In the genomic region with DNA sequence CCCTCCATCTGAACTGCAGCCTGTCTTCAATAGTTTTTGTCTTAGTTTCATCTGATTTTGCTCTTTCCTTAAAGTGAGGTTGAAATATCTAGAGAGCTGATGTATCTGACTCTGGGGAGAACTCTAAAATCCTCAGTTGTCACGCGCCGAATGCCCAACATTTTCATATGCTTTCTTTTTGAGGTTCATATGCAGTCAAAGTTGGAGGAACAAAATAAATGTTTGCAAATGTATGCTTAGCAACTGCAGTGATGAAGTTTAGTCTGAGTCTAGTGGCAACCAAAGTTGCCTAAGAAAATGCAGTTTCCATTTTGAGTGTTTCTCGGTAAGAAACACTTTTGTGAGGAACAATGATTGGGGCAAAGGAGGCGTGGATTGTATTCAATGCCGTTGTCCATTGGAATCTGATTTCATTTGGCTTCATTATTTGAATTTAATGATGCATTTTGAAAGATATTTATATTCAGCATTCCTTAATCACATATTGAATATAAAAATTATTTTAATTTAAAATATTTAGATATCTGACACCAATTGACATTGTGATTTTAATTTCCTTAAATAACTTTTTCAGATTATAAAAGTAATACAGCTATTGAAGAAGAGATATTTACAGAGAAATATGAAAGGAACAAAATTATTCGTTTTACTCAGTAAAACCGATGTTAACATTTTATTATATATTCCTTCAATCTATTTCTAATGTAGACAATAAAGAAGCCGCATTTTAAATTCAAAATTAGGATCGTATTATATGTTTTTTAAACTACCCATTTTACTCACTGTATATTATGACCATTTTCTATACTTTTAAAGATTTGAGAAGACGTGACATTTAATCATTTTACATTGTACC, we compare ENCODE assay signal across 14 cellular contexts.
DNase-seq lines count a peak whose midpoint lies in the region; ATAC-seq, FAIRE-seq and TF ChIP-seq lines count a peak whose summit lies in the region.
"Had no signal": no experiment of that assay in that cellular context is flagged by ENCODE, and none has a peak within 500 bp of the region (broad histone marks: within the 10 kb centered on the region; RNA-seq: fewer than 3 reads in every experiment).

No MANE protein-coding gene starts in this region.

- H3K23ac ChIP-seq in trophoblast cell (ENCODE audit: low read length) = no peak overlapping the region

- peak overlapping the region; percentile 3 for H2BK120ac ChIP-seq in trophoblast cell (ENCODE audit: insufficient read depth, low read length, poor library complexity)

- H3K9ac ChIP-seq in endothelial cell of umbilical vein (replicated peaks; ENCODE audit: extremely low read depth, insufficient read depth, low read length) (no peak overlapping the region), trophoblast cell (ENCODE audit: low read length) (no peak overlapping the region)

- H4K20me1 ChIP-seq in PC-9 (ENCODE audit: insufficient read depth) (no peaks in the 10 kb centered on the region), endothelial cell of umbilical vein (replicated peaks; ENCODE audit: control insufficient read depth, extremely low read depth, insufficient read depth, low read length) (no peaks in the 10 kb centered on the region)

- peak overlapping the region; percentile 50 for H2BK5ac ChIP-seq in trophoblast cell (ENCODE audit: low read depth, low read length, poor library complexity)

- intact Hi-C loops in PC-9 (cut with micrococcal nuclease; ENCODE audit: unreplicated experiment) (loop anchor here (5.0 kb wide), 1 partner anchor 91 kb away; no protein-coding TSS in a partner anchor), endothelial cell of umbilical vein (cut with micrococcal nuclease) (no loop called here), stomach (cut with DNase I; ENCODE audit: low total_unique reads) (no loop called here)

- dilution Hi-C loops in endothelial cell of umbilical vein (cut with MboI; ENCODE audit: extremely low pct_ligation_motif_present, low sequenced_read_pairs) = no loop called here

- H4K8ac ChIP-seq in trophoblast cell (ENCODE audit: low read depth, low read length) = no peak overlapping the region

- H3K4me1 ChIP-seq in PC-9 (replicated peaks; ENCODE audit: insufficient read depth) (peaks cover 69% of the 10 kb centered on the region), endothelial cell of umbilical vein (ENCODE audit: control insufficient read depth, extremely low read depth, insufficient read depth, low read length) (no peaks in the 10 kb centered on the region), trophoblast cell (ENCODE audit: control insufficient read depth in 1 of 2, insufficient read depth in 2 of 2, low read length in 2 of 2) (peaks cover 16 to 27% of the 10 kb centered on the region in 2 experiments), stomach (peaks cover 0 to 17% (median 4%) of the 10 kb centered on the region in 4 donors)
- H3K4me1 ChIP-seq: BE2C had no signal

- TF ChIP-seq POLR2A in endothelial cell of umbilical vein (IDR thresholded peaks at IDR 0.05; ENCODE audit: low read depth, low read length) = no peak
- no peak for TF ChIP-seq POLR2A in stomach (IDR thresholded peaks at IDR 0.05)

- no peak for DNase-seq in GM18507 (ENCODE audit: extremely low spot score, insufficient read length, low read depth)
- no peak for DNase-seq in PC-9
- DNase-seq in endothelial cell of umbilical vein (ENCODE audit: low read depth, low spot score) = no peak
- DNase-seq in trophoblast cell = no peak
- no peak for DNase-seq in stomach
- DNase-seq in H4 (ENCODE audit: low spot score) = no peak
- no peak for DNase-seq in HEK293T (ENCODE audit: extremely low spot score)
- DNase-seq: activated gamma-delta T cell treated with Interleukin-2 at 50 U/mL for 16 hours; BE2C; effector CD4-positive, alpha-beta T cell; NCI-H2171; ovary had no signal

- H3F3A ChIP-seq in PC-9 (ENCODE audit: insufficient read depth, low read depth) = peaks cover 43% of the 10 kb centered on the region

- no peak overlapping the region for H4K12ac ChIP-seq in trophoblast cell (ENCODE audit: low read depth, low read length)

- no peaks in the 10 kb centered on the region for H3K79me2 ChIP-seq in PC-9 (ENCODE audit: low read depth)
- no peaks in the 10 kb centered on the region for H3K79me2 ChIP-seq in endothelial cell of umbilical vein (ENCODE audit: control insufficient read depth, insufficient read depth, low read length)
- H3K79me2 ChIP-seq in trophoblast cell (ENCODE audit: control insufficient read depth, insufficient read depth, low read length, poor library complexity) = no peaks in the 10 kb centered on the region

- TF ChIP-seq CTCF in PC-9 (conservative IDR thresholded peaks at IDR 0.05) (no peak), endothelial cell of umbilical vein (IDR thresholded peaks at IDR 0.05; ENCODE audit: extremely low read depth in 1 of 2, insufficient read depth in 1 of 2, low read depth in 1 of 2, low read length in 2 of 2) (no peak), stomach (IDR thresholded peaks at IDR 0.05) (no peak)

- BruUV-seq in PC-9 (replicated peaks; lab: Mats Ljungman, UMichigan) (no TSS peak), endothelial cell of umbilical vein (replicated peaks; lab: Mats Ljungman, UMichigan) (no TSS peak)

- WGBS in trophoblast cell (ENCODE audit: extremely low coverage, insufficient coverage, insufficient read length) = no CpG with 5 or more reads among the region's 11 CpGs
- WGBS in stomach, 5 donors = 87 to 94% (median 92%) methylated on average over 11 of the region's 11 CpGs

- no peak for TF ChIP-seq EP300 in stomach (IDR thresholded peaks at IDR 0.05)

- H3K36me3 ChIP-seq in PC-9 (ENCODE audit: low read depth) = no peaks in the 10 kb centered on the region
- H3K36me3 ChIP-seq in endothelial cell of umbilical vein (ENCODE audit: control insufficient read depth in 2 of 2, extremely low read depth in 1 of 2, insufficient read depth in 2 of 2, low read length in 2 of 2) = no peaks in the 10 kb centered on the region
- H3K36me3 ChIP-seq in trophoblast cell (ENCODE audit: control insufficient read depth in 1 of 2, insufficient read depth in 2 of 2, low read length in 2 of 2) = no peaks in the 10 kb centered on the region
- H3K36me3 ChIP-seq in stomach = no peaks in the 10 kb centered on the region
- H3K36me3 ChIP-seq: BE2C, ovary, suprapubic skin had no signal

- H3K27me3 ChIP-seq in PC-9 (ENCODE audit: insufficient read depth, low read depth) = no peaks in the 10 kb centered on the region
- no peaks in the 10 kb centered on the region for H3K27me3 ChIP-seq in endothelial cell of umbilical vein (ENCODE audit: control insufficient read depth in 2 of 2, insufficient read depth in 2 of 2, low read length in 2 of 2)
- no peaks in the 10 kb centered on the region for H3K27me3 ChIP-seq in trophoblast cell (ENCODE audit: insufficient read depth, low read length)
- H3K27me3 ChIP-seq in stomach = no peaks in the 10 kb centered on the region
- H3K27me3 ChIP-seq: ovary, suprapubic skin had no signal

- ATAC-seq in HG02798 (IDR thresholded peaks at IDR 0.05; ENCODE audit: poor library complexity, unreplicated experiment) = no peak

- FAIRE-seq in GM18507 (lab: Jason Lieb, UNC) (peak; percentile 9), endothelial cell of umbilical vein (lab: Jason Lieb, UNC) (peak; percentile 54)

- peak overlapping the region; percentile 89 for H3K27ac ChIP-seq in PC-9
- no peak overlapping the region for H3K27ac ChIP-seq in endothelial cell of umbilical vein (ENCODE audit: insufficient read depth, low read depth, low read length)
- H3K27ac ChIP-seq in trophoblast cell (ENCODE audit: low read depth, low read length) = peak overlapping the region; percentile 79
- H3K27ac ChIP-seq in stomach = no peak overlapping the region
- H3K27ac ChIP-seq: ovary, suprapubic skin had no signal

- no peaks in the 10 kb centered on the region for H3K9me2 ChIP-seq in PC-9 (ENCODE audit: insufficient read depth)

- peak overlapping the region; percentile 17 for H3K14ac ChIP-seq in trophoblast cell (ENCODE audit: low read length)

- H3K9me3 ChIP-seq in PC-9 (ENCODE audit: insufficient read depth, low read depth) = no peaks in the 10 kb centered on the region
- H3K9me3 ChIP-seq in endothelial cell of umbilical vein (replicated peaks; ENCODE audit: control insufficient read depth, insufficient read depth, low read length) = no peaks in the 10 kb centered on the region
- no peaks in the 10 kb centered on the region for H3K9me3 ChIP-seq in trophoblast cell (ENCODE audit: insufficient read depth, low read depth, low read length)
- no peaks in the 10 kb centered on the region for H3K9me3 ChIP-seq in stomach
- H3K9me3 ChIP-seq: BE2C, ovary, suprapubic skin had no signal

- POLR2A ChIA-PET in PC-9 (lab: Charles Lee; ENCODE audit: unreplicated experiment) = no interaction called here
- POLR2A ChIA-PET in endothelial cell of umbilical vein (lab: Charles Lee) = no interaction called here
- POLR2A ChIA-PET in HEK293T (lab: Yijun Ruan, JAX) = interaction anchor here (0.6 kb wide), 1 partner anchor 31 kb away, joined by 3 read pairs; no protein-coding TSS in a partner anchor

- no peak overlapping the region for H2BK12ac ChIP-seq in trophoblast cell (ENCODE audit: low read length)

- H4K91ac ChIP-seq in trophoblast cell (ENCODE audit: low read depth, low read length) = peak overlapping the region; percentile 35

- peaks cover 17% of the 10 kb centered on the region for H3K79me1 ChIP-seq in trophoblast cell (ENCODE audit: low read length)

- H3K9me1 ChIP-seq in endothelial cell of umbilical vein (replicated peaks; ENCODE audit: control insufficient read depth, extremely low read depth, insufficient read depth, low read length) = peaks cover 6% of the 10 kb centered on the region

- H2AFZ ChIP-seq in PC-9 (no peak overlapping the region), endothelial cell of umbilical vein (ENCODE audit: low read depth, low read length) (no peak overlapping the region), trophoblast cell (ENCODE audit: insufficient read depth, low read length, poor library complexity) (no peak overlapping the region)

- no peak overlapping the region for H3K4me3 ChIP-seq in PC-9
- no peak overlapping the region for H3K4me3 ChIP-seq in endothelial cell of umbilical vein (replicated peaks in 1 of 3; ENCODE audit: insufficient read depth in 1 of 3, low read depth in 1 of 3, low read length in 3 of 3)
- H3K4me3 ChIP-seq in trophoblast cell (ENCODE audit: low read depth, low read length) = no peak overlapping the region
- no peak overlapping the region for H3K4me3 ChIP-seq in stomach
- H3K4me3 ChIP-seq: ovary, suprapubic skin had no signal

- CTCF ChIA-PET in PC-9 (lab: Charles Lee) = no interaction called here
- CTCF ChIA-PET in endothelial cell of umbilical vein (lab: Charles Lee) = no interaction called here
- CTCF ChIA-PET in HEK293T (lab: Yijun Ruan, JAX) = interaction anchor here (0.7 kb wide), 1 partner anchor 530 kb away, joined by 3 read pairs; no protein-coding TSS in a partner anchor

- no peak overlapping the region for H2AK5ac ChIP-seq in trophoblast cell (ENCODE audit: low read length)

- no peak overlapping the region for H3K18ac ChIP-seq in trophoblast cell (ENCODE audit: low read length)

- H3K4ac ChIP-seq in trophoblast cell (ENCODE audit: low read depth, low read length) = no peak overlapping the region

- H3K4me2 ChIP-seq in PC-9 = peak overlapping the region; percentile 54
- no peak overlapping the region for H3K4me2 ChIP-seq in endothelial cell of umbilical vein (ENCODE audit: insufficient read depth, low read length)
- H3K4me2 ChIP-seq in trophoblast cell (ENCODE audit: low read length) = peak overlapping the region; percentile 50

TF ChIP-seq in HEK293T, 16 proteins besides CTCF, POLR2A, EP300 and RAD21 (continues in another document):
- TF ChIP-seq FOXA1 (IDR thresholded peaks at IDR 0.05) (no peak), FOXK2 (IDR thresholded peaks at IDR 0.05) (no peak)

Comparison
In these comparisons a context has a peak if more than half of its experiments do, and no peak if none do; other contexts are left out.
1. H3K27ac ChIP-seq: peak in PC-9 (single experiment) and trophoblast cell (single experiment); none in endothelial cell of umbilical vein (single experiment) and stomach (0 of 5).